ENCODE assay signal across 1 cellular context in the genomic region with DNA sequence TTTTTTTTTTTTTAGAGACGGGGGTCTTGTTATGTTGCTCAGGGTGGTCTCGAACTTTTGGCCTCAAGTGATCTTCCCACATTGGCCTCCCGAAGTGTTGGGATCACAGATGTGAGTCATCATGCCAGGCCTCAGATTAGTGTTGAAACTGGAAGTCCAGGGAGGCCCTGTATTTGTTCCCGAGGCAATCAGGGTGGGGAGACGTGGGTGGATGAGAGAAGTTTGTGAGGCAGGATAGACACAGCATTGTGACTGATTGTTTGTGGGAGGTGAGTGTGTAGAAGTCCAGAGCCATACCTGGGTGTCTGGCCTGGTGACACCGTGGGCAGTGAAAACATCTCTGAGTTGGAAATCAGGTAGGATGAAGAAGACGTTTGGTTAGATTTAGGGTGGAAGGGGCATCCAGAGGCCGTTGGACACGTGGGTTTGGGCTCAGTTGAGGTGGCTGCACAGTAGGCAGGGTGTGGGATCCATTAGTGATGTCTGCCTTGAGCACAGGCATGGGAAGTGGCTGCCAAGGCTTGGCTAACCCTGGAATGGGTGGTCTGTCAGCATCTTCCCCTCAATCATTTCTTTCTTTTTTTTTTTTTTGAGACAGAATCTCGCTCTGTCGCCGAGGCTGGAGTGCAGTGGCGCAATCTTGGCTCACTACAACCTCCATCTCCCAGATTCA.
TF ChIP-seq lines count a peak whose summit lies in the region.

No MANE protein-coding gene starts in this region.

TF ChIP-seq in HepG2, 621 proteins besides CTCF, POLR2A, EP300 and RAD21 (continues in another document):
- TF ChIP-seq NFIB (CRISPR knock-in tag; IDR thresholded peaks at IDR 0.05; ENCODE audit: borderline replicate concordance): no peak
- TF ChIP-seq STAG1 (CRISPR knock-in tag; IDR thresholded peaks at IDR 0.05): no peak
- TF ChIP-seq RFXANK (CRISPR knock-in tag; IDR thresholded peaks at IDR 0.05): no peak
- TF ChIP-seq, protein P1, sequence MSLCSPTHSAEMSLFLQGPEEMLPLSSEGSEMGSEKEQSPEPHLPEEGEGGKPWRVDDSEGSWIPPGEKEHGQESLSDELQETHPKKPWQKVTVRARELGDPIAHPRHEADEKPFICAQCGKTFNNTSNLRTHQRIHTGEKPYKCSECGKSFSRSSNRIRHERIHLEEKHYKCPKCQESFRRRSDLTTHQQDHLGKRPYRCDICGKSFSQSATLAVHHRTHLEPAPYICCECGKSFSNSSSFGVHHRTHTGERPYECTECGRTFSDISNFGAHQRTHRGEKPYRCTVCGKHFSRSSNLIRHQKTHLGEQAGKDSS (CRISPR knock-in tag; IDR thresholded peaks at IDR 0.05; ENCODE audit: borderline replicate concordance, low read depth): no peak
- TF ChIP-seq JUND (CRISPR knock-in tag; IDR thresholded peaks at IDR 0.05): no peak; the same call in 1 of the 2 replicates
- TF ChIP-seq FOXA3 (CRISPR knock-in tag; IDR thresholded peaks at IDR 0.05): peak; percentile 7; the same call in 1 of the 2 replicates
- TF ChIP-seq, protein P2, sequence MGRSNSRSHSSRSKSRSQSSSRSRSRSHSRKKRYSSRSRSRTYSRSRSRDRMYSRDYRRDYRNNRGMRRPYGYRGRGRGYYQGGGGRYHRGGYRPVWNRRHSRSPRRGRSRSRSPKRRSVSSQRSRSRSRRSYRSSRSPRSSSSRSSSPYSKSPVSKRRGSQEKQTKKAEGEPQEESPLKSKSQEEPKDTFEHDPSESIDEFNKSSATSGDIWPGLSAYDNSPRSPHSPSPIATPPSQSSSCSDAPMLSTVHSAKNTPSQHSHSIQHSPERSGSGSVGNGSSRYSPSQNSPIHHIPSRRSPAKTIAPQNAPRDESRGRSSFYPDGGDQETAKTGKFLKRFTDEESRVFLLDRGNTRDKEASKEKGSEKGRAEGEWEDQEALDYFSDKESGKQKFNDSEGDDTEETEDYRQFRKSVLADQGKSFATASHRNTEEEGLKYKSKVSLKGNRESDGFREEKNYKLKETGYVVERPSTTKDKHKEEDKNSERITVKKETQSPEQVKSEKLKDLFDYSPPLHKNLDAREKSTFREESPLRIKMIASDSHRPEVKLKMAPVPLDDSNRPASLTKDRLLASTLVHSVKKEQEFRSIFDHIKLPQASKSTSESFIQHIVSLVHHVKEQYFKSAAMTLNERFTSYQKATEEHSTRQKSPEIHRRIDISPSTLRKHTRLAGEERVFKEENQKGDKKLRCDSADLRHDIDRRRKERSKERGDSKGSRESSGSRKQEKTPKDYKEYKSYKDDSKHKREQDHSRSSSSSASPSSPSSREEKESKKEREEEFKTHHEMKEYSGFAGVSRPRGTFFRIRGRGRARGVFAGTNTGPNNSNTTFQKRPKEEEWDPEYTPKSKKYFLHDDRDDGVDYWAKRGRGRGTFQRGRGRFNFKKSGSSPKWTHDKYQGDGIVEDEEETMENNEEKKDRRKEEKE (IDR thresholded peaks at IDR 0.05): no peak
- TF ChIP-seq ZNF629 (CRISPR knock-in tag; conservative IDR thresholded peaks at IDR 0.05): no peak
- TF ChIP-seq, protein P3, sequence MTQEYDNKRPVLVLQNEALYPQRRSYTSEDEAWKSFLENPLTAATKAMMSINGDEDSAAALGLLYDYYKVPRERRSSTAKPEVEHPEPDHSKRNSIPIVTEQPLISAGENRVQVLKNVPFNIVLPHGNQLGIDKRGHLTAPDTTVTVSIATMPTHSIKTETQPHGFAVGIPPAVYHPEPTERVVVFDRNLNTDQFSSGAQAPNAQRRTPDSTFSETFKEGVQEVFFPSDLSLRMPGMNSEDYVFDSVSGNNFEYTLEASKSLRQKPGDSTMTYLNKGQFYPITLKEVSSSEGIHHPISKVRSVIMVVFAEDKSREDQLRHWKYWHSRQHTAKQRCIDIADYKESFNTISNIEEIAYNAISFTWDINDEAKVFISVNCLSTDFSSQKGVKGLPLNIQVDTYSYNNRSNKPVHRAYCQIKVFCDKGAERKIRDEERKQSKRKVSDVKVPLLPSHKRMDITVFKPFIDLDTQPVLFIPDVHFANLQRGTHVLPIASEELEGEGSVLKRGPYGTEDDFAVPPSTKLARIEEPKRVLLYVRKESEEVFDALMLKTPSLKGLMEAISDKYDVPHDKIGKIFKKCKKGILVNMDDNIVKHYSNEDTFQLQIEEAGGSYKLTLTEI (CRISPR knock-in tag; conservative IDR thresholded peaks at IDR 0.05): no peak
- TF ChIP-seq, protein P4, sequence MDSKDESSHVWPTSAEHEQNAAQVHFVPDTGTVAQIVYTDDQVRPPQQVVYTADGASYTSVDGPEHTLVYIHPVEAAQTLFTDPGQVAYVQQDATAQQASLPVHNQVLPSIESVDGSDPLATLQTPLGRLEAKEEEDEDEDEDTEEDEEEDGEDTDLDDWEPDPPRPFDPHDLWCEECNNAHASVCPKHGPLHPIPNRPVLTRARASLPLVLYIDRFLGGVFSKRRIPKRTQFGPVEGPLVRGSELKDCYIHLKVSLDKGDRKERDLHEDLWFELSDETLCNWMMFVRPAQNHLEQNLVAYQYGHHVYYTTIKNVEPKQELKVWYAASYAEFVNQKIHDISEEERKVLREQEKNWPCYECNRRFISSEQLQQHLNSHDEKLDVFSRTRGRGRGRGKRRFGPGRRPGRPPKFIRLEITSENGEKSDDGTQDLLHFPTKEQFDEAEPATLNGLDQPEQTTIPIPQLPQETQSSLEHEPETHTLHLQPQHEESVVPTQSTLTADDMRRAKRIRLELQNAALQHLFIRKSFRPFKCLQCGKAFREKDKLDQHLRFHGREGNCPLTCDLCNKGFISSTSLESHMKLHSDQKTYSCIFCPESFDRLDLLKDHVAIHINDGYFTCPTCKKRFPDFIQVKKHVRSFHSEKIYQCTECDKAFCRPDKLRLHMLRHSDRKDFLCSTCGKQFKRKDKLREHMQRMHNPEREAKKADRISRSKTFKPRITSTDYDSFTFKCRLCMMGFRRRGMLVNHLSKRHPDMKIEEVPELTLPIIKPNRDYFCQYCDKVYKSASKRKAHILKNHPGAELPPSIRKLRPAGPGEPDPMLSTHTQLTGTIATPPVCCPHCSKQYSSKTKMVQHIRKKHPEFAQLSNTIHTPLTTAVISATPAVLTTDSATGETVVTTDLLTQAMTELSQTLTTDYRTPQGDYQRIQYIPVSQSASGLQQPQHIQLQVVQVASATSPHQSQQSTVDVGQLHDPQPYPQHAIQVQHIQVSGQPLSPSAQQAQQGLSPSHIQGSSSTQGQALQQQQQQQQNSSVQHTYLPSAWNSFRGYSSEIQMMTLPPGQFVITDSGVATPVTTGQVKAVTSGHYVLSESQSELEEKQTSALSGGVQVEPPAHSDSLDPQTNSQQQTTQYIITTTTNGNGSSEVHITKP (CRISPR knock-in tag; IDR thresholded peaks at IDR 0.05; ENCODE audit: low read depth): no peak
- TF ChIP-seq ETV5 (CRISPR knock-in tag; IDR thresholded peaks at IDR 0.05; ENCODE audit: borderline replicate concordance): no peak
- TF ChIP-seq NFE2L2 (IDR thresholded peaks at IDR 0.05; ENCODE audit: low read length): no peak
- no peak for TF ChIP-seq ZNF850 (CRISPR knock-in tag; conservative IDR thresholded peaks at IDR 0.05)
- TF ChIP-seq MEIS1 (CRISPR knock-in tag; IDR thresholded peaks at IDR 0.05; ENCODE audit: borderline replicate concordance): no peak
- 0 out of 2 replicates have a peak, but pooled peaks have one; percentile 17 for TF ChIP-seq SP5 (CRISPR knock-in tag; IDR thresholded peaks at IDR 0.05; ENCODE audit: borderline replicate concordance, low read depth)
- TF ChIP-seq HOXD1 (CRISPR knock-in tag; IDR thresholded peaks at IDR 0.05): no peak
- 0 out of 2 replicates have a peak, but pooled peaks have one; percentile 26 for TF ChIP-seq KAT8 (CRISPR knock-in tag; IDR thresholded peaks at IDR 0.05)
- peak; percentile 91 for TF ChIP-seq FOSL2 (CRISPR knock-in tag; IDR thresholded peaks at IDR 0.05)
- no peak for TF ChIP-seq DNMT3B (CRISPR knock-in tag; conservative IDR thresholded peaks at IDR 0.05)
- no peak for TF ChIP-seq ZKSCAN1 (IDR thresholded peaks at IDR 0.05; ENCODE audit: low read length)
- TF ChIP-seq ZNF121 (CRISPR knock-in tag; IDR thresholded peaks at IDR 0.05): no peak
- TF ChIP-seq HMG20B (CRISPR knock-in tag; conservative IDR thresholded peaks at IDR 0.05): no peak
- no peak for TF ChIP-seq CCAR2 (optimal IDR thresholded peaks at IDR 0.05; ENCODE audit: low read depth, low read length)
- TF ChIP-seq, protein P5, sequence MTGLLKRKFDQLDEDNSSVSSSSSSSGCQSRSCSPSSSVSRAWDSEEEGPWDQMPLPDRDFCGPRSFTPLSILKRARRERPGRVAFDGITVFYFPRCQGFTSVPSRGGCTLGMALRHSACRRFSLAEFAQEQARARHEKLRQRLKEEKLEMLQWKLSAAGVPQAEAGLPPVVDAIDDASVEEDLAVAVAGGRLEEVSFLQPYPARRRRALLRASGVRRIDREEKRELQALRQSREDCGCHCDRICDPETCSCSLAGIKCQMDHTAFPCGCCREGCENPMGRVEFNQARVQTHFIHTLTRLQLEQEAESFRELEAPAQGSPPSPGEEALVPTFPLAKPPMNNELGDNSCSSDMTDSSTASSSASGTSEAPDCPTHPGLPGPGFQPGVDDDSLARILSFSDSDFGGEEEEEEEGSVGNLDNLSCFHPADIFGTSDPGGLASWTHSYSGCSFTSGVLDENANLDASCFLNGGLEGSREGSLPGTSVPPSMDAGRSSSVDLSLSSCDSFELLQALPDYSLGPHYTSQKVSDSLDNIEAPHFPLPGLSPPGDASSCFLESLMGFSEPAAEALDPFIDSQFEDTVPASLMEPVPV (CRISPR knock-in tag; IDR thresholded peaks at IDR 0.05): no peak
- TF ChIP-seq, protein P6, sequence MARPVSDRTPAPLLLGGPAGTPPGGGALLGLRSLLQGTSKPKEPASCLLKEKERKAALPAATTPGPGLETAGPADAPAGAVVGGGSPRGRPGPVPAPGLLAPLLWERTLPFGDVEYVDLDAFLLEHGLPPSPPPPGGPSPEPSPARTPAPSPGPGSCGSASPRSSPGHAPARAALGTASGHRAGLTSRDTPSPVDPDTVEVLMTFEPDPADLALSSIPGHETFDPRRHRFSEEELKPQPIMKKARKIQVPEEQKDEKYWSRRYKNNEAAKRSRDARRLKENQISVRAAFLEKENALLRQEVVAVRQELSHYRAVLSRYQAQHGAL (CRISPR knock-in tag; IDR thresholded peaks at IDR 0.05; ENCODE audit: not compliant biosample characterization): no peak
- TF ChIP-seq, protein P7, sequence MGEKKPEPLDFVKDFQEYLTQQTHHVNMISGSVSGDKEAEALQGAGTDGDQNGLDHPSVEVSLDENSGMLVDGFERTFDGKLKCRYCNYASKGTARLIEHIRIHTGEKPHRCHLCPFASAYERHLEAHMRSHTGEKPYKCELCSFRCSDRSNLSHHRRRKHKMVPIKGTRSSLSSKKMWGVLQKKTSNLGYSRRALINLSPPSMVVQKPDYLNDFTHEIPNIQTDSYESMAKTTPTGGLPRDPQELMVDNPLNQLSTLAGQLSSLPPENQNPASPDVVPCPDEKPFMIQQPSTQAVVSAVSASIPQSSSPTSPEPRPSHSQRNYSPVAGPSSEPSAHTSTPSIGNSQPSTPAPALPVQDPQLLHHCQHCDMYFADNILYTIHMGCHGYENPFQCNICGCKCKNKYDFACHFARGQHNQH (CRISPR knock-in tag; IDR thresholded peaks at IDR 0.05): 0 out of 2 replicates have a peak, but pooled peaks have one; percentile 30
- no peak for TF ChIP-seq ZFAT (CRISPR knock-in tag; conservative IDR thresholded peaks at IDR 0.05)
- TF ChIP-seq GTF2F1 (IDR thresholded peaks at IDR 0.05; ENCODE audit: low read length): no peak
- 0 out of 2 replicates have a peak, but pooled peaks have one; percentile 16 for TF ChIP-seq SAP130 (CRISPR knock-in tag; IDR thresholded peaks at IDR 0.05; ENCODE audit: low read depth)
- TF ChIP-seq, protein P8, sequence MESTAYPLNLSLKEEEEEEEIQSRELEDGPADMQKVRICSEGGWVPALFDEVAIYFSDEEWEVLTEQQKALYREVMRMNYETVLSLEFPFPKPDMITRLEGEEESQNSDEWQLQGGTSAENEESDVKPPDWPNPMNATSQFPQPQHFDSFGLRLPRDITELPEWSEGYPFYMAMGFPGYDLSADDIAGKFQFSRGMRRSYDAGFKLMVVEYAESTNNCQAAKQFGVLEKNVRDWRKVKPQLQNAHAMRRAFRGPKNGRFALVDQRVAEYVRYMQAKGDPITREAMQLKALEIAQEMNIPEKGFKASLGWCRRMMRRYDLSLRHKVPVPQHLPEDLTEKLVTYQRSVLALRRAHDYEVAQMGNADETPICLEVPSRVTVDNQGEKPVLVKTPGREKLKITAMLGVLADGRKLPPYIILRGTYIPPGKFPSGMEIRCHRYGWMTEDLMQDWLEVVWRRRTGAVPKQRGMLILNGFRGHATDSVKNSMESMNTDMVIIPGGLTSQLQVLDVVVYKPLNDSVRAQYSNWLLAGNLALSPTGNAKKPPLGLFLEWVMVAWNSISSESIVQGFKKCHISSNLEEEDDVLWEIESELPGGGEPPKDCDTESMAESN (CRISPR knock-in tag; conservative IDR thresholded peaks at IDR 0.05): no peak
- TF ChIP-seq ZNF431 (CRISPR knock-in tag; IDR thresholded peaks at IDR 0.05; ENCODE audit: borderline replicate concordance, low read depth): no peak
